ENCODE assay signal across 1 cellular context in the genomic region with DNA sequence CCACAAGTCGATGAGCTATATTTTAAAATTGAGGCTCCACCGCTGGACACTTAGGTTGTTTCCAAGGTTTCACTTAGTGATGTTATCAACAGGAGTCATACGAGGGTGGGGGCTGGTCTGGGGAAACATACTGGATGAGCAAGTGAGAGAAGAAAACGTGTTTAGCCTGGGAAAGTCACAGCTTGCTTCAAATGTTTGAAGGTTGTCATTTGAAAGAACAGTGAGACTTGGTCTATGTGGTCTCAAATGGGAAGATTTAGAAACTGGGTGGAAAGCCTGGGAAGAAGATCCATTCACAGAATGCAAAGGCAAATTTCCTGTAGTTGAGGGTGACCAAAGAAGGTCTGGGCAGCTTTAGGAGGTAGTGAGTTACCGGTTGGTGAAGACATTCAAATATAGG.
TF ChIP-seq lines count a peak whose summit lies in the region.

No MANE protein-coding gene starts in this region.

TF ChIP-seq in K562, 482 proteins besides CTCF, POLR2A, EP300 and RAD21 (continued from another document and continues in another):
- TF ChIP-seq, protein P1, sequence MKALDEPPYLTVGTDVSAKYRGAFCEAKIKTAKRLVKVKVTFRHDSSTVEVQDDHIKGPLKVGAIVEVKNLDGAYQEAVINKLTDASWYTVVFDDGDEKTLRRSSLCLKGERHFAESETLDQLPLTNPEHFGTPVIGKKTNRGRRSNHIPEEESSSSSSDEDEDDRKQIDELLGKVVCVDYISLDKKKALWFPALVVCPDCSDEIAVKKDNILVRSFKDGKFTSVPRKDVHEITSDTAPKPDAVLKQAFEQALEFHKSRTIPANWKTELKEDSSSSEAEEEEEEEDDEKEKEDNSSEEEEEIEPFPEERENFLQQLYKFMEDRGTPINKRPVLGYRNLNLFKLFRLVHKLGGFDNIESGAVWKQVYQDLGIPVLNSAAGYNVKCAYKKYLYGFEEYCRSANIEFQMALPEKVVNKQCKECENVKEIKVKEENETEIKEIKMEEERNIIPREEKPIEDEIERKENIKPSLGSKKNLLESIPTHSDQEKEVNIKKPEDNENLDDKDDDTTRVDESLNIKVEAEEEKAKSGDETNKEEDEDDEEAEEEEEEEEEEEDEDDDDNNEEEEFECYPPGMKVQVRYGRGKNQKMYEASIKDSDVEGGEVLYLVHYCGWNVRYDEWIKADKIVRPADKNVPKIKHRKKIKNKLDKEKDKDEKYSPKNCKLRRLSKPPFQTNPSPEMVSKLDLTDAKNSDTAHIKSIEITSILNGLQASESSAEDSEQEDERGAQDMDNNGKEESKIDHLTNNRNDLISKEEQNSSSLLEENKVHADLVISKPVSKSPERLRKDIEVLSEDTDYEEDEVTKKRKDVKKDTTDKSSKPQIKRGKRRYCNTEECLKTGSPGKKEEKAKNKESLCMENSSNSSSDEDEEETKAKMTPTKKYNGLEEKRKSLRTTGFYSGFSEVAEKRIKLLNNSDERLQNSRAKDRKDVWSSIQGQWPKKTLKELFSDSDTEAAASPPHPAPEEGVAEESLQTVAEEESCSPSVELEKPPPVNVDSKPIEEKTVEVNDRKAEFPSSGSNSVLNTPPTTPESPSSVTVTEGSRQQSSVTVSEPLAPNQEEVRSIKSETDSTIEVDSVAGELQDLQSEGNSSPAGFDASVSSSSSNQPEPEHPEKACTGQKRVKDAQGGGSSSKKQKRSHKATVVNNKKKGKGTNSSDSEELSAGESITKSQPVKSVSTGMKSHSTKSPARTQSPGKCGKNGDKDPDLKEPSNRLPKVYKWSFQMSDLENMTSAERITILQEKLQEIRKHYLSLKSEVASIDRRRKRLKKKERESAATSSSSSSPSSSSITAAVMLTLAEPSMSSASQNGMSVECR (CRISPR knock-in tag; IDR thresholded peaks at IDR 0.05) = no peak
- TF ChIP-seq CHD2 (IDR thresholded peaks at IDR 0.05; ENCODE audit: low read depth, low read length) (no peak), ZBTB26 (CRISPR knock-in tag; IDR thresholded peaks at IDR 0.05) (no peak), NFIX (CRISPR knock-in tag; IDR thresholded peaks at IDR 0.05; ENCODE audit: low read depth) (no peak), XRCC4 (IDR thresholded peaks at IDR 0.05; ENCODE audit: extremely low read depth, insufficient read depth, insufficient read length) (no peak), GATA2 (CRISPR knock-in tag; IDR thresholded peaks at IDR 0.05) (peak; percentile 73), MTF1 (CRISPR knock-in tag; IDR thresholded peaks at IDR 0.05; ENCODE audit: borderline replicate concordance) (no peak), ZBTB2 (IDR thresholded peaks at IDR 0.05) (no peak), ZNF316 (IDR thresholded peaks at IDR 0.05) (no peak), TEAD2 (tag; IDR thresholded peaks at IDR 0.05) (no peak), NR2F6 (CRISPR knock-in tag; IDR thresholded peaks at IDR 0.05) (no peak), SRSF9 (IDR thresholded peaks at IDR 0.05; ENCODE audit: borderline replicate concordance, low read depth, low read length) (no peak), ZC3H11A (IDR thresholded peaks at IDR 0.05; ENCODE audit: low read depth, low read length) (no peak), RBM25 (IDR thresholded peaks at IDR 0.05; ENCODE audit: low read depth, low read length, severe bottlenecking) (no peak), SNRNP70 (optimal IDR thresholded peaks at IDR 0.05; ENCODE audit: low read depth, low read length) (no peak), SMARCA4 (IDR thresholded peaks at IDR 0.05) (peak; percentile 52; the same call in 1 of the 2 replicates), MXI1 (IDR thresholded peaks at IDR 0.05; ENCODE audit: low read depth, low read length) (no peak), RHOXF2B (CRISPR knock-in tag; conservative IDR thresholded peaks at IDR 0.05) (no peak), ZNF445 (CRISPR knock-in tag; IDR thresholded peaks at IDR 0.05; ENCODE audit: low read depth) (no peak), NKRF (IDR thresholded peaks at IDR 0.05; ENCODE audit: borderline replicate concordance) (no peak), DLX4 (CRISPR knock-in tag; IDR thresholded peaks at IDR 0.05) (no peak), ZBTB9 (CRISPR knock-in tag; IDR thresholded peaks at IDR 0.05) (no peak), SMARCB1 (IDR thresholded peaks at IDR 0.05; ENCODE audit: insufficient read length, low read depth) (no peak), ZNF384 (IDR thresholded peaks at IDR 0.05; ENCODE audit: low read depth, low read length) (no peak), KHSRP (IDR thresholded peaks at IDR 0.05) (no peak)
- TF ChIP-seq, protein P2, sequence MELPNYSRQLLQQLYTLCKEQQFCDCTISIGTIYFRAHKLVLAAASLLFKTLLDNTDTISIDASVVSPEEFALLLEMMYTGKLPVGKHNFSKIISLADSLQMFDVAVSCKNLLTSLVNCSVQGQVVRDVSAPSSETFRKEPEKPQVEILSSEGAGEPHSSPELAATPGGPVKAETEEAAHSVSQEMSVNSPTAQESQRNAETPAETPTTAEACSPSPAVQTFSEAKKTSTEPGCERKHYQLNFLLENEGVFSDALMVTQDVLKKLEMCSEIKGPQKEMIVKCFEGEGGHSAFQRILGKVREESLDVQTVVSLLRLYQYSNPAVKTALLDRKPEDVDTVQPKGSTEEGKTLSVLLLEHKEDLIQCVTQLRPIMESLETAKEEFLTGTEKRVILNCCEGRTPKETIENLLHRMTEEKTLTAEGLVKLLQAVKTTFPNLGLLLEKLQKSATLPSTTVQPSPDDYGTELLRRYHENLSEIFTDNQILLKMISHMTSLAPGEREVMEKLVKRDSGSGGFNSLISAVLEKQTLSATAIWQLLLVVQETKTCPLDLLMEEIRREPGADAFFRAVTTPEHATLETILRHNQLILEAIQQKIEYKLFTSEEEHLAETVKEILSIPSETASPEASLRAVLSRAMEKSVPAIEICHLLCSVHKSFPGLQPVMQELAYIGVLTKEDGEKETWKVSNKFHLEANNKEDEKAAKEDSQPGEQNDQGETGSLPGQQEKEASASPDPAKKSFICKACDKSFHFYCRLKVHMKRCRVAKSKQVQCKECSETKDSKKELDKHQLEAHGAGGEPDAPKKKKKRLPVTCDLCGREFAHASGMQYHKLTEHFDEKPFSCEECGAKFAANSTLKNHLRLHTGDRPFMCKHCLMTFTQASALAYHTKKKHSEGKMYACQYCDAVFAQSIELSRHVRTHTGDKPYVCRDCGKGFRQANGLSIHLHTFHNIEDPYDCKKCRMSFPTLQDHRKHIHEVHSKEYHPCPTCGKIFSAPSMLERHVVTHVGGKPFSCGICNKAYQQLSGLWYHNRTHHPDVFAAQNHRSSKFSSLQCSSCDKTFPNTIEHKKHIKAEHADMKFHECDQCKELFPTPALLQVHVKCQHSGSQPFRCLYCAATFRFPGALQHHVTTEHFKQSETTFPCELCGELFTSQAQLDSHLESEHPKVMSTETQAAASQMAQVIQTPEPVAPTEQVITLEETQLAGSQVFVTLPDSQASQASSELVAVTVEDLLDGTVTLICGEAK (IDR thresholded peaks at IDR 0.05) = peak; percentile 47; the same call in 1 of the 2 replicates
- TF ChIP-seq, protein P2 (CRISPR knock-in tag; IDR thresholded peaks at IDR 0.05) = no peak
- TF ChIP-seq, protein P3, sequence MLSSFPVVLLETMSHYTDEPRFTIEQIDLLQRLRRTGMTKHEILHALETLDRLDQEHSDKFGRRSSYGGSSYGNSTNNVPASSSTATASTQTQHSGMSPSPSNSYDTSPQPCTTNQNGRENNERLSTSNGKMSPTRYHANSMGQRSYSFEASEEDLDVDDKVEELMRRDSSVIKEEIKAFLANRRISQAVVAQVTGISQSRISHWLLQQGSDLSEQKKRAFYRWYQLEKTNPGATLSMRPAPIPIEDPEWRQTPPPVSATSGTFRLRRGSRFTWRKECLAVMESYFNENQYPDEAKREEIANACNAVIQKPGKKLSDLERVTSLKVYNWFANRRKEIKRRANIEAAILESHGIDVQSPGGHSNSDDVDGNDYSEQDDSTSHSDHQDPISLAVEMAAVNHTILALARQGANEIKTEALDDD (IDR thresholded peaks at IDR 0.05) = no peak
- TF ChIP-seq, protein P4, sequence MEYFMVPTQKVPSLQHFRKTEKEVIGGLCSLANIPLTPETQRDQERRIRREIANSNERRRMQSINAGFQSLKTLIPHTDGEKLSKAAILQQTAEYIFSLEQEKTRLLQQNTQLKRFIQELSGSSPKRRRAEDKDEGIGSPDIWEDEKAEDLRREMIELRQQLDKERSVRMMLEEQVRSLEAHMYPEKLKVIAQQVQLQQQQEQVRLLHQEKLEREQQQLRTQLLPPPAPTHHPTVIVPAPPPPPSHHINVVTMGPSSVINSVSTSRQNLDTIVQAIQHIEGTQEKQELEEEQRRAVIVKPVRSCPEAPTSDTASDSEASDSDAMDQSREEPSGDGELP (CRISPR knock-in tag; IDR thresholded peaks at IDR 0.05; ENCODE audit: borderline replicate concordance) = 0 out of 2 replicates have a peak, but pooled peaks have one; percentile 13
- TF ChIP-seq, protein P5, sequence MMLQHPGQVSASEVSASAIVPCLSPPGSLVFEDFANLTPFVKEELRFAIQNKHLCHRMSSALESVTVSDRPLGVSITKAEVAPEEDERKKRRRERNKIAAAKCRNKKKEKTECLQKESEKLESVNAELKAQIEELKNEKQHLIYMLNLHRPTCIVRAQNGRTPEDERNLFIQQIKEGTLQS (IDR thresholded peaks at IDR 0.05) = no peak
- TF ChIP-seq, protein P5 (CRISPR knock-in tag; conservative IDR thresholded peaks at IDR 0.05) = peak; percentile 19; the same call in 1 of the 2 replicates
